ENCODE assay signal across 9 cellular contexts in the genomic region with DNA sequence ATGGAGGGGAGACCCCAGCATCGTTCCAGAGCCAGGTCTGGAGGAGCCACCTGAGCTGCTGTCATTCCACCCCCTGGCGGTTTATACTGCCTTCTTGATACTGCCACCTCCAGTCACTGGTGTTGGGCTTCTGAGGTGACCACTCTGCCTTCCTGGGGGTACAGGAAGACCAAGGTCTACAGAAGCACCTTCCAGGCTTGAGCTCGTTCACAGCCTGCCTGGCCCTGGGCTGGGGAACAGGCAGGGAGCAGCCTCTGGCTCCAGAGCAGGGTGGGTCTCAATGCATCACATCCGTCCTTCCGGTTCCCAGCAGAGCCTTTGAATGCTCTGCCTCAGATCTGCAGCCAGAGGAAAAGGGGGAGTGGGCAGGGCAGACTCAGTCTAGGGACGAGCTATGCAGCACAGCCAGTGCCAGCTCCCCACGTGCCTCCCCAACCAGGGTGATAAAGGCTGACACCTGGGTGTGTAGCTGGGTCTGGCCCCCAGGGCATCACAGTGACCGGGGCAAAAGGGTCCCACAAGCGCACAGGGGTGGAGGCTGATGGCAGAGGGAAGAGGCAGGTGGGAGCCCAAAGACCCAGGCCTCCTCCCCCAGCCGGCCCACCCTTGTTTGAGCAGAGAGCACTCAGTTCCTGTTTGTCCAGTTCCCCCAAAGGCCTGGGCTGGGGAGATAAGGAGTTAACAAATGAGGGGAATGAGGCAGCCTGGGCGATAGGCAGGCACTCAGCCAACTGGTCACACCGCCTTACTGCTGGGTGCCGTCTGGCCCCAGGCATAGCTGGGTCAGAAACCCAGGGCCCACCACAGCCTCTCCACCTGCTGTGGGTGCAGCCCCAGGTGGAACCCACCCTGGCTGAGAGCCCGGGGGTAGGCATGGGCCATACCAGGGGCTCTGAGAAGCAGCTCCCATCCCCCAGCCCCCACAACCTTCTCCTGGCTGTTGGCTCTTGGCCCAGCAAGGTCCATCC. TPM values are rescaled to one million over a fixed set of nuclear protein-coding genes. Genes with fewer than 3 reads are reported as not detected.
DNase-seq lines count a peak whose midpoint lies in the region; ATAC-seq, FAIRE-seq and TF ChIP-seq lines count a peak whose summit lies in the region.
"Had no signal": no experiment of that assay in that cellular context is flagged by ENCODE, and none has a peak within 500 bp of the region (broad histone marks: within the 10 kb centered on the region; RNA-seq: fewer than 3 reads in every experiment).

No MANE protein-coding gene starts in this region.

- H3K9me3 ChIP-seq in endothelial cell of umbilical vein (replicated peaks; ENCODE audit: control insufficient read depth, insufficient read depth, low read length): no peaks in the 10 kb centered on the region
- H3K9me3 ChIP-seq in mucosa of stomach (ENCODE audit: control insufficient read depth, low read length): no peaks in the 10 kb centered on the region

- H3K36me3 Mint-ChIP-seq in stimulated activated naive CD8-positive, alpha-beta T cell treated with anti-CD3 and anti-CD28 coated beads, Interleukin-15, Interleukin-2, amounts not matched to agents 100 ng/mL and 50 ng/mL, for 24 hours (ENCODE audit: low read depth): peaks cover 6% of the 10 kb centered on the region
- no peaks in the 10 kb centered on the region; the same call in 2 of the 3 replicates for H3K36me3 Mint-ChIP-seq in GM23338 (ENCODE audit: low read depth)

- H3K36me3 ChIP-seq in endothelial cell of umbilical vein (ENCODE audit: control insufficient read depth in 2 of 2, extremely low read depth in 1 of 2, insufficient read depth in 2 of 2, low read length in 2 of 2): no peaks in the 10 kb centered on the region
- no peaks in the 10 kb centered on the region for H3K36me3 ChIP-seq in mucosa of stomach (ENCODE audit: control insufficient read depth, insufficient read depth, low read length)
- no peaks in the 10 kb centered on the region for H3K36me3 ChIP-seq in GM23338 (ENCODE audit: insufficient read depth)

- H3K4me3 ChIP-seq in endothelial cell of umbilical vein (replicated peaks in 1 of 3; ENCODE audit: insufficient read depth in 1 of 3, low read depth in 1 of 3, low read length in 3 of 3): peak overlapping the region in 1 of 3 experiments; percentile 6
- H3K4me3 ChIP-seq in mucosa of stomach (ENCODE audit: low read length): peak overlapping the region; percentile 3
- H3K4me3 ChIP-seq in GM23338: no peak overlapping the region

- H3K4me2 ChIP-seq in endothelial cell of umbilical vein (ENCODE audit: insufficient read depth, low read length): peak overlapping the region; percentile 1
- H3K4me2 ChIP-seq in GM23338: no peak overlapping the region

- H3K4me1 Mint-ChIP-seq in stimulated activated naive CD8-positive, alpha-beta T cell treated with anti-CD3 and anti-CD28 coated beads, Interleukin-15, Interleukin-2, amounts not matched to agents 100 ng/mL and 50 ng/mL, for 24 hours (ENCODE audit: low read depth): peaks cover 3% of the 10 kb centered on the region
- peaks cover 9% of the 10 kb centered on the region for H3K4me1 Mint-ChIP-seq in GM23338

- H4K20me1 ChIP-seq in endothelial cell of umbilical vein (replicated peaks; ENCODE audit: control insufficient read depth, extremely low read depth, insufficient read depth, low read length) (no peaks in the 10 kb centered on the region), GM23338 (replicated peaks; ENCODE audit: insufficient read depth) (no peaks in the 10 kb centered on the region)

- POLR2A ChIA-PET in endothelial cell of umbilical vein (lab: Charles Lee): interaction anchor here (0.6 to 1.7 kb wide), 3 partner anchors 13 to 39 kb away, joined by 3 to 7 read pairs (median 6); no protein-coding TSS in a partner anchor

- no peaks in the 10 kb centered on the region for H3K9me1 ChIP-seq in endothelial cell of umbilical vein (replicated peaks; ENCODE audit: control insufficient read depth, extremely low read depth, insufficient read depth, low read length)

- no peaks in the 10 kb centered on the region for H3K9me3 Mint-ChIP-seq in stimulated activated naive CD8-positive, alpha-beta T cell treated with anti-CD3 and anti-CD28 coated beads, Interleukin-15, Interleukin-2, amounts not matched to agents 100 ng/mL and 50 ng/mL, for 24 hours
- H3K9me3 Mint-ChIP-seq in GM23338: no peaks in the 10 kb centered on the region

- H3K9me2 ChIP-seq in GM23338 (ENCODE audit: insufficient read depth): no peaks in the 10 kb centered on the region

- dilution Hi-C loops in endothelial cell of umbilical vein (cut with MboI; ENCODE audit: extremely low pct_ligation_motif_present, low sequenced_read_pairs): no loop called here

- intact Hi-C loops in endothelial cell of umbilical vein (cut with micrococcal nuclease): loop anchor here (1.0 to 5.0 kb wide), 6 partner anchors 14 to 160 kb away; partner anchors contain the start of gene YY1

- H3K27me3 ChIP-seq in endothelial cell of umbilical vein (ENCODE audit: control insufficient read depth in 2 of 2, insufficient read depth in 2 of 2, low read length in 2 of 2): no peaks in the 10 kb centered on the region
- H3K27me3 ChIP-seq in mucosa of stomach (ENCODE audit: control insufficient read depth, insufficient read depth, low read length): no peaks in the 10 kb centered on the region
- no peaks in the 10 kb centered on the region for H3K27me3 ChIP-seq in GM23338 (ENCODE audit: insufficient read depth)

- no peak for TF ChIP-seq POLR2A in endothelial cell of umbilical vein (IDR thresholded peaks at IDR 0.05; ENCODE audit: low read depth, low read length)

- H3K4me1 ChIP-seq in endothelial cell of umbilical vein (ENCODE audit: control insufficient read depth, extremely low read depth, insufficient read depth, low read length) (peaks cover 31% of the 10 kb centered on the region), mucosa of stomach (ENCODE audit: control insufficient read depth, insufficient read depth, low read length) (peaks cover 91% of the 10 kb centered on the region), GM23338 (ENCODE audit: insufficient read depth) (peaks cover 4% of the 10 kb centered on the region; the same call in 1 of the 2 replicates)

- no peak overlapping the region for H3K4me3 Mint-ChIP-seq in stimulated activated naive CD8-positive, alpha-beta T cell treated with anti-CD3 and anti-CD28 coated beads, Interleukin-15, Interleukin-2, amounts not matched to agents 100 ng/mL and 50 ng/mL, for 24 hours
- H3K4me3 Mint-ChIP-seq in GM23338: no peak overlapping the region

- no peaks in the 10 kb centered on the region for H3K27me3 Mint-ChIP-seq in stimulated activated naive CD8-positive, alpha-beta T cell treated with anti-CD3 and anti-CD28 coated beads, Interleukin-15, Interleukin-2, amounts not matched to agents 100 ng/mL and 50 ng/mL, for 24 hours
- H3K27me3 Mint-ChIP-seq in GM23338 (ENCODE audit: insufficient read depth, low read depth, poor library complexity): peaks cover 12% of the 10 kb centered on the region

- H2AFZ ChIP-seq in endothelial cell of umbilical vein (ENCODE audit: low read depth, low read length) (peak overlapping the region; percentile 19), GM23338 (no peak overlapping the region)

- H3F3A ChIP-seq in GM23338 (replicated peaks; ENCODE audit: low read depth): no peaks in the 10 kb centered on the region

- H3K27ac ChIP-seq in endothelial cell of umbilical vein (ENCODE audit: insufficient read depth, low read depth, low read length) (peak overlapping the region; percentile 83), GM23338 (ENCODE audit: low read depth) (no peak overlapping the region)

- peak in 1 of 2 donors; percentile 13 for TF ChIP-seq CTCF in endothelial cell of umbilical vein (IDR thresholded peaks at IDR 0.05; ENCODE audit: extremely low read depth in 1 of 2, insufficient read depth in 1 of 2, low read depth in 1 of 2, low read length in 2 of 2)
- 0 out of 4 replicates have a peak, but pooled peaks of 1 of the 2 experiments have one; percentile 1 for TF ChIP-seq CTCF in GM23338 (conservative IDR thresholded peaks at IDR 0.05; ENCODE audit: low read depth in 2 of 2)

- BruUV-seq in endothelial cell of umbilical vein (replicated peaks; lab: Mats Ljungman, UMichigan): no TSS peak

- H3K9ac ChIP-seq in endothelial cell of umbilical vein (replicated peaks; ENCODE audit: extremely low read depth, insufficient read depth, low read length) (peak overlapping the region; percentile 60), mucosa of stomach (ENCODE audit: low read length) (peak overlapping the region; percentile 60)

- CTCF ChIA-PET in endothelial cell of umbilical vein (lab: Charles Lee): interaction anchor here (0.5 to 3.9 kb wide), 15 partner anchors 10 to 207 kb away, joined by 3 to 47 read pairs (median 5); no protein-coding TSS in a partner anchor

- no peak for ATAC-seq in stimulated activated naive CD8-positive, alpha-beta T cell treated with anti-CD3 and anti-CD28 coated beads, Interleukin-15, Interleukin-2, amounts not matched to agents 100 U/mL and 50 U/mL, for 24 hours
- no peak for ATAC-seq in GM23338
- ATAC-seq: HCT116 had no signal

- H3K27ac Mint-ChIP-seq in stimulated activated naive CD8-positive, alpha-beta T cell treated with anti-CD3 and anti-CD28 coated beads, Interleukin-15, Interleukin-2, amounts not matched to agents 100 ng/mL and 50 ng/mL, for 24 hours: peak overlapping the region; percentile 49
- no peak overlapping the region for H3K27ac Mint-ChIP-seq in GM23338

- H3K79me2 ChIP-seq in endothelial cell of umbilical vein (ENCODE audit: control insufficient read depth, insufficient read depth, low read length) (no peaks in the 10 kb centered on the region), GM23338 (replicated peaks; ENCODE audit: insufficient read depth) (no peaks in the 10 kb centered on the region)

- peak; percentile 99 for FAIRE-seq in endothelial cell of umbilical vein (lab: Jason Lieb, UNC)

- DNase-seq in stimulated activated naive CD8-positive, alpha-beta T cell treated with anti-CD3 and anti-CD28 coated beads, Interleukin-15, Interleukin-2, amounts not matched to agents 100 U/mL and 50 U/mL, for 24 hours: no peak
- DNase-seq in endothelial cell of umbilical vein (ENCODE audit: low read depth, low spot score) (peak; percentile 96), GM23338 (ENCODE audit: low spot score) (no peak), NCI-H446 treated with DMSO at 0.1 percent for 48 hours (lab: John Stamatoyannopoulos, UW) (no peak), DMS114 treated with DMSO at 0.1 percent for 48 hours (lab: John Stamatoyannopoulos, UW; ENCODE audit: unreplicated experiment) (no peak)
- DNase-seq in activated CD4-positive, alpha-beta T cell treated with anti-CD3 and anti-CD28 coated beads for 48 hours: no peak

RNA-seq across cellular contexts. Expression of gene DEGS2, which starts 17.1 kb away (rescaled TPM):
- not detected in 2 replicates for total RNA-seq in endothelial cell of umbilical vein
- polyA plus RNA-seq in endothelial cell of umbilical vein (0.02 and 0.06 TPM in 2 replicates), GM23338 (2016; fragmentation: Nextera tagmentation; extraction: Ambion mirVana) (1.0 and 2.2 TPM in 2 replicates)
- polyA plus RNA-seq in endothelial cell of umbilical vein (2011; cell fraction: cytosol; rRNA removed): not detected in 2 replicates
- polyA plus RNA-seq in endothelial cell of umbilical vein (2011; cell fraction: nucleus; rRNA removed): 0.03 TPM in 1 of 2 replicates, not detected in the other
- polyA plus RNA-seq in endothelial cell of umbilical vein (2012): 0.15 and 0.16 TPM in 2 replicates
- polyA minus RNA-seq in endothelial cell of umbilical vein: 0.49 TPM in 1 of 2 replicates, not detected in the other
- polyA minus RNA-seq in endothelial cell of umbilical vein (2011; cell fraction: cytosol; rRNA and poly(A)+ RNA removed): not detected
- 0.19 TPM in 1 of 2 replicates, not detected in the other for polyA minus RNA-seq in endothelial cell of umbilical vein (2011; cell fraction: nucleus; rRNA and poly(A)+ RNA removed)
- total RNA-seq in GM23338 (2014; rRNA removed; shearing (Covaris generic)): 0.35 and 0.63 TPM in 2 replicates
